ENCODE assay signal across 14 cellular contexts in the genomic region with DNA sequence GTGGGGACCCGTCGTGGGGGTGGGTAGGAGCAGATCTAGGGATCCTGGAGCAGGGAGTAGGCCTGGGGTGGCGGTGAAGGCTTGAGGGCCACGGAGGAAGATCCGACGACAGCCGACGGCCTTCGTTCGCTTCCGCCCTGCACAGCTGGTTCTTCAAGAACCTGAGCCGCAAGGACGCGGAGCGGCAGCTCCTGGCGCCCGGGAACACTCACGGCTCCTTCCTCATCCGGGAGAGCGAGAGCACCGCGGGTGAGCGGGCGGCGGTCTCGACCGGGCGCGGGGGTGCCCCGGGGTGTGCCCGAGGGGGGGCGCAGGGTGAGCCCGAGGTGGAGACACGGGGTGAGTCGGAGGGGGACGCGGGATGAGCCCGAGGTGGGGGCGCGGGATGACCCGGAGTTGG. TPM values are rescaled to one million over a fixed set of nuclear protein-coding genes. Genes with fewer than 3 reads are reported as not detected.
A peak's percentile ranks its signal among the peaks of the same experiment; 100 is the strongest.
DNase-seq lines count a peak whose midpoint lies in the region; ATAC-seq and TF ChIP-seq lines count a peak whose summit lies in the region.
"Had no signal": no experiment of that assay in that cellular context is flagged by ENCODE, and none has a peak within 500 bp of the region (broad histone marks: within the 10 kb centered on the region; RNA-seq: fewer than 3 reads in every experiment).

No MANE protein-coding gene starts in this region.

- WGBS in spleen, 5 donors: 18 to 44% (median 27%) methylated on average over 29 to 41 of the region's 41 CpGs

- intact Hi-C loops in activated CD8-positive, alpha-beta T cell treated with anti-CD3 and anti-CD28 coated beads for 36 hours (cut with micrococcal nuclease): no loop called here
- intact Hi-C loops in spleen (cut with DNase I; ENCODE audit: low total_unique reads): no loop called here

- H3K4me3 ChIP-seq in iPS-20b (ENCODE audit: low read length) (peak overlapping the region; percentile 59; the same call in 1 of the 2 replicates), spleen (peak overlapping the region in 1 of 8 donors; percentile 33)
- H3K4me3 ChIP-seq: hepatocyte had no signal

- ATAC-seq in activated naive CD4-positive, alpha-beta T cell treated with anti-CD3 and anti-CD28 coated beads, Interleukin-2, amount 50 U/mL, for 72 hours: no peak
- ATAC-seq in activated CD8-positive, alpha-beta T cell treated with anti-CD3 and anti-CD28 coated beads for 36 hours: no peak

- no peak for TF ChIP-seq POLR2A in spleen (IDR thresholded peaks at IDR 0.05)

- H3K27me3 Mint-ChIP-seq in activated naive CD4-positive, alpha-beta T cell treated with anti-CD3 and anti-CD28 coated beads, Interleukin-2, amount 50 U/mL, for 24 hours: no peaks in the 10 kb centered on the region
- no peaks in the 10 kb centered on the region for H3K27me3 Mint-ChIP-seq in activated CD8-positive, alpha-beta T cell treated with anti-CD3 and anti-CD28 coated beads for 36 hours
- peaks cover 13% of the 10 kb centered on the region for H3K27me3 Mint-ChIP-seq in type B pancreatic cell
- H3K27me3 Mint-ChIP-seq: naive B cell had no signal

- no peaks in the 10 kb centered on the region for H3K9me3 Mint-ChIP-seq in activated naive CD4-positive, alpha-beta T cell treated with anti-CD3 and anti-CD28 coated beads, Interleukin-2, amount 50 U/mL, for 24 hours
- H3K9me3 Mint-ChIP-seq in activated naive CD4-positive, alpha-beta T cell treated with anti-CD3 and anti-CD28 coated beads, Interleukin-2, amount 50 U/mL, for 72 hours: no peaks in the 10 kb centered on the region
- no peaks in the 10 kb centered on the region for H3K9me3 Mint-ChIP-seq in activated CD8-positive, alpha-beta T cell treated with anti-CD3 and anti-CD28 coated beads for 36 hours
- no peaks in the 10 kb centered on the region for H3K9me3 Mint-ChIP-seq in type B pancreatic cell
- H3K9me3 Mint-ChIP-seq: naive B cell had no signal

- no peaks in the 10 kb centered on the region for H3K9me3 ChIP-seq in iPS-20b (ENCODE audit: insufficient read depth, low read depth, low read length)
- H3K9me3 ChIP-seq in spleen: no peaks in the 10 kb centered on the region

- POLR2A ChIA-PET in activated CD8-positive, alpha-beta T cell treated with anti-CD3 and anti-CD28 coated beads for 36 hours (lab: Charles Lee): interaction anchor here (0.6 to 2.7 kb wide), 6 partner anchors 20 to 96 kb away, joined by 3 to 17 read pairs (median 6); a partner anchor contains a TSS

- DNase-seq in activated naive CD4-positive, alpha-beta T cell treated with anti-CD3 and anti-CD28 coated beads, Interleukin-2, amount 50 U/mL, for 72 hours (ENCODE audit: low spot score in 2 of 2): no peak
- no peak for DNase-seq in activated CD8-positive, alpha-beta T cell treated with anti-CD3 and anti-CD28 coated beads for 36 hours
- DNase-seq in type B pancreatic cell (ENCODE audit: extremely low spot score, unreplicated experiment) (peak; percentile 70), spleen (no peak), T1000 (lab: John Stamatoyannopoulos, UW) (no peak), kidney tubule cell (ENCODE audit: low spot score) (no peak)
- DNase-seq: activated CD4-positive, CD25-positive, alpha-beta regulatory T cell; activated naive CD4-positive, alpha-beta T cell treated with Interleukin-2 at 50 U/mL for 16 hours; effector CD8-positive, alpha-beta T cell; naive B cell; RPMI8226 had no signal

- peak overlapping the region; percentile 86 for H3K4me3 Mint-ChIP-seq in activated naive CD4-positive, alpha-beta T cell treated with anti-CD3 and anti-CD28 coated beads, Interleukin-2, amount 50 U/mL, for 24 hours
- H3K4me3 Mint-ChIP-seq in activated CD8-positive, alpha-beta T cell treated with anti-CD3 and anti-CD28 coated beads for 36 hours: peak overlapping the region; percentile 68
- no peak overlapping the region for H3K4me3 Mint-ChIP-seq in type B pancreatic cell

- H3K4me1 ChIP-seq in iPS-20b (ENCODE audit: insufficient read depth, low read length): peaks cover 18% of the 10 kb centered on the region; the same call in 1 of the 2 replicates
- H3K4me1 ChIP-seq in spleen: peaks cover 0 to 46% (median 17%) of the 10 kb centered on the region in 6 donors

- no peaks in the 10 kb centered on the region for H3K27me3 ChIP-seq in iPS-20b (ENCODE audit: insufficient read depth, low read length)
- peaks cover 0 to 18% (median 0%) of the 10 kb centered on the region in 7 donors for H3K27me3 ChIP-seq in spleen (replicated peaks in 1 of 7)
- H3K27me3 ChIP-seq: hepatocyte had no signal

- peaks cover 11% of the 10 kb centered on the region for H3K36me3 Mint-ChIP-seq in activated naive CD4-positive, alpha-beta T cell treated with anti-CD3 and anti-CD28 coated beads, Interleukin-2, amount 50 U/mL, for 24 hours
- peaks cover 9 to 50% of the 10 kb centered on the region in 2 donors for H3K36me3 Mint-ChIP-seq in activated naive CD4-positive, alpha-beta T cell treated with anti-CD3 and anti-CD28 coated beads, Interleukin-2, amount 50 U/mL, for 72 hours
- H3K36me3 Mint-ChIP-seq in activated CD8-positive, alpha-beta T cell treated with anti-CD3 and anti-CD28 coated beads for 36 hours (ENCODE audit: low read depth): peaks cover 74% of the 10 kb centered on the region
- no peaks in the 10 kb centered on the region for H3K36me3 Mint-ChIP-seq in type B pancreatic cell

- peak overlapping the region; percentile 74; the same call in 1 of the 2 replicates for H3K9ac ChIP-seq in iPS-20b (ENCODE audit: low read depth, low read length)

- H3K27ac ChIP-seq in iPS-20b (ENCODE audit: low read length): no peak overlapping the region
- H3K27ac ChIP-seq in spleen: no peak overlapping the region
- H3K27ac ChIP-seq: hepatocyte had no signal

- TF ChIP-seq CTCF in activated CD8-positive, alpha-beta T cell treated with anti-CD3 and anti-CD28 coated beads for 36 hours (IDR thresholded peaks at IDR 0.05): no peak
- TF ChIP-seq CTCF in type B pancreatic cell (conservative IDR thresholded peaks at IDR 0.05) (no peak), spleen (IDR thresholded peaks at IDR 0.05 in 8 of 11, conservative IDR thresholded peaks at IDR 0.05 in 3 of 11) (no peak)

- H3K27ac Mint-ChIP-seq in activated naive CD4-positive, alpha-beta T cell treated with anti-CD3 and anti-CD28 coated beads, Interleukin-2, amount 50 U/mL, for 24 hours: peak overlapping the region; percentile 98
- H3K27ac Mint-ChIP-seq in activated naive CD4-positive, alpha-beta T cell treated with anti-CD3 and anti-CD28 coated beads, Interleukin-2, amount 50 U/mL, for 72 hours: peak overlapping the region in 1 of 2 donors; percentile 88
- peak overlapping the region; percentile 89 for H3K27ac Mint-ChIP-seq in activated CD8-positive, alpha-beta T cell treated with anti-CD3 and anti-CD28 coated beads for 36 hours
- no peak overlapping the region for H3K27ac Mint-ChIP-seq in type B pancreatic cell

- CTCF ChIA-PET in activated CD8-positive, alpha-beta T cell treated with anti-CD3 and anti-CD28 coated beads for 36 hours (lab: Charles Lee): interaction anchor here (0.9 kb wide), 1 partner anchor 60 kb away, joined by 3 read pairs; no protein-coding TSS in a partner anchor

- H3K4me1 Mint-ChIP-seq in activated naive CD4-positive, alpha-beta T cell treated with anti-CD3 and anti-CD28 coated beads, Interleukin-2, amount 50 U/mL, for 24 hours: peaks cover 74% of the 10 kb centered on the region
- peaks cover 55% of the 10 kb centered on the region for H3K4me1 Mint-ChIP-seq in activated CD8-positive, alpha-beta T cell treated with anti-CD3 and anti-CD28 coated beads for 36 hours (ENCODE audit: low read depth)
- peaks cover 19% of the 10 kb centered on the region for H3K4me1 Mint-ChIP-seq in type B pancreatic cell (ENCODE audit: unreplicated experiment)

- H3K36me3 ChIP-seq in iPS-20b (ENCODE audit: insufficient read depth, low read depth, low read length) (peaks cover 14% of the 10 kb centered on the region; the same call in 1 of the 2 replicates), spleen (peaks cover 0 to 63% (median 21%) of the 10 kb centered on the region in 6 donors)

RNA-seq across cellular contexts. Expression of a gene that starts 16.5 kb away (rescaled TPM):
- total RNA-seq in activated naive CD4-positive, alpha-beta T cell treated with anti-CD3 and anti-CD28 coated beads, Interleukin-2, amount 50 U/mL, for 72 hours: 100 to 1,000 TPM; 185 to 200 TPM
- 100 to 1,000 TPM; 126 to 127 TPM for total RNA-seq in activated CD8-positive, alpha-beta T cell treated with anti-CD3 and anti-CD28 coated beads for 36 hours
- total RNA-seq in type B pancreatic cell (ENCODE audit: low replicate concordance) (108 and 114 TPM in 2 replicates), spleen (100 to 1,000 TPM in 4 of 7 donors, 10 to 100 TPM in 3; 83.0 to 116 (median 103) TPM)
- 100 to 1,000 TPM in 1 of 3 donors, 10 to 100 TPM in 2; 91.0 to 108 (median 92.6) TPM for polyA plus RNA-seq in spleen

RNA-seq across cellular contexts. Expression of a gene that starts 24.4 kb away (rescaled TPM):
- total RNA-seq in activated naive CD4-positive, alpha-beta T cell treated with anti-CD3 and anti-CD28 coated beads, Interleukin-2, amount 50 U/mL, for 72 hours: 100 to 1,000 TPM; 208 to 284 TPM
- total RNA-seq in activated CD8-positive, alpha-beta T cell treated with anti-CD3 and anti-CD28 coated beads for 36 hours: 100 to 1,000 TPM; 289 to 292 TPM
- total RNA-seq in type B pancreatic cell (ENCODE audit: low replicate concordance): not detected in 2 replicates
- 10 to 100 TPM; 43.0 to 84.5 (median 58.7) TPM for total RNA-seq in spleen
- 10 to 100 TPM; 37.9 to 47.8 (median 42.8) TPM for polyA plus RNA-seq in spleen

RNA-seq across cellular contexts. Expression of a gene that starts 28.4 kb away (rescaled TPM):
- total RNA-seq in activated naive CD4-positive, alpha-beta T cell treated with anti-CD3 and anti-CD28 coated beads, Interleukin-2, amount 50 U/mL, for 72 hours: 1 to 10 TPM in 1 of 2 donors, under 1 TPM in 1; 0.66 to 1.1 TPM
- total RNA-seq in activated CD8-positive, alpha-beta T cell treated with anti-CD3 and anti-CD28 coated beads for 36 hours: under 1 TPM; 0.38 to 0.89 TPM
- 1.4 and 2.1 TPM in 2 replicates for total RNA-seq in type B pancreatic cell (ENCODE audit: low replicate concordance)
- 1 to 10 TPM in 5 of 7 donors, under 1 TPM in 1, not detected in 1; 0.54 to 2.3 (median 1.3) TPM for total RNA-seq in spleen
- 1 to 10 TPM; 2.3 to 2.7 (median 2.7) TPM for polyA plus RNA-seq in spleen

RNA-seq across cellular contexts. Expression of a gene that starts 53.2 kb away (rescaled TPM):
- 100 to 1,000 TPM; 273 to 295 TPM for total RNA-seq in activated naive CD4-positive, alpha-beta T cell treated with anti-CD3 and anti-CD28 coated beads, Interleukin-2, amount 50 U/mL, for 72 hours
- total RNA-seq in activated CD8-positive, alpha-beta T cell treated with anti-CD3 and anti-CD28 coated beads for 36 hours: 100 to 1,000 TPM; 328 to 335 TPM
- total RNA-seq in type B pancreatic cell (ENCODE audit: low replicate concordance) (162 and 179 TPM in 2 replicates), spleen (100 to 1,000 TPM in 6 of 7 donors, 10 to 100 TPM in 1; 94.5 to 122 (median 104) TPM)
- 100 to 1,000 TPM; 144 to 182 (median 155) TPM for polyA plus RNA-seq in spleen

RNA-seq across cellular contexts. Expression of a gene that starts 53.3 kb away (rescaled TPM):
- total RNA-seq in activated naive CD4-positive, alpha-beta T cell treated with anti-CD3 and anti-CD28 coated beads, Interleukin-2, amount 50 U/mL, for 72 hours: 10 to 100 TPM in 1 of 2 donors, 1 to 10 TPM in 1; 7.0 to 10.7 TPM
- 1 to 10 TPM; 6.9 to 7.7 TPM for total RNA-seq in activated CD8-positive, alpha-beta T cell treated with anti-CD3 and anti-CD28 coated beads for 36 hours
- total RNA-seq in type B pancreatic cell (ENCODE audit: low replicate concordance): 33.9 and 35.4 TPM in 2 replicates
- total RNA-seq in spleen: 10 to 100 TPM; 18.4 to 30.2 (median 27.2) TPM
- 10 to 100 TPM in 2 of 3 donors, 1 to 10 TPM in 1; 7.7 to 14.9 (median 11.1) TPM for polyA plus RNA-seq in spleen

Comparison
In these comparisons a context has a peak if more than half of its experiments do, and no peak if none do; other contexts are left out.
1. RNA of a gene that starts 24.4 kb away (total RNA-seq): 289 to 292 TPM in activated CD8-positive, alpha-beta T cell treated with anti-CD3 and anti-CD28 coated beads for 36 hours, 208 to 284 TPM in activated naive CD4-positive, alpha-beta T cell treated with anti-CD3 and anti-CD28 coated beads, Interleukin-2, amount 50 U/mL, for 72 hours and 43.0 to 84.5 TPM in spleen; not detected in type B pancreatic cell; every median in the first group is over 10 times any median in the second.